11 cellular contexts compared by ENCODE assay signal in genomic region chrX:154813801-154814200, GRCh38. TPM values are rescaled to one million over a fixed set of nuclear protein-coding genes. Genes with fewer than 3 reads are reported as not detected.
"Had no signal": no experiment of that assay in that cellular context is flagged by ENCODE, and none has a peak within 500 bp of the region (broad histone marks: within the 10 kb centered on the region; RNA-seq: fewer than 3 reads in every experiment).

No MANE protein-coding gene starts in this region.

- H3K4me1 ChIP-seq: HAP-1 had no signal

- H2AFZ ChIP-seq: GM23248 had no signal

- DNase-seq: GM23248, H7, IMR-90, Karpas-422, KBM-7 had no signal

- H3K9ac ChIP-seq: GM23248, KMS-11 had no signal

- ATAC-seq: HCT116 had no signal

- H3K4me3 ChIP-seq: GM23248, HAP-1 had no signal

- H3K4me2 ChIP-seq: KMS-11 had no signal

- H3K27ac ChIP-seq: GM23248, KMS-11 had no signal

- FAIRE-seq: HTR-8/SVneo had no signal

- H3K36me3 ChIP-seq: HAP-1 had no signal

RNA-seq across cellular contexts. Expression of gene MPP1, which starts 8.5 kb away (rescaled TPM):
- total RNA-seq: HT-29 had no signal

RNA-seq across cellular contexts. Expression of gene SMIM9, which starts 20.7 kb away (rescaled TPM):
- total RNA-seq: GM23248, H4, H7, HT-29, IMR-90 had no signal
- polyA plus RNA-seq: GM23248, IMR-90 had no signal
